Comparison of ENCODE assay signal across 26 cellular contexts in the genomic region with DNA sequence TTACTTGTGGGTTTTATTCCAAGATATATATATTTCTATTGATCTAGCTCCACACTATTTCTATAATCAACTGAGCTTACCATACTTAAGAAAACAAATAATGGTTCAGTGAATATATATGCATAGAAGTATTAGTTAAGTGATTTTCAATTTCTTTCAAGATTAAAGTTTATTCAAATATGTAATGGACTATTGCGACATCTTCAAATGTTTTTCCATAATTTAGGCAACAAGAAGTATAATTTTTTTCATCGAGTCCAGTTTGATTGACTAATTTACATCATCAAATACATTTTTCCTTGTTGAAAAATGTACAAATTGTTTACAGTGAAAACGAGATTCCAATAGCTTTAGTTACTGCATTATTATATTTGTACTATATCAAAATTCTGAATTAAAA.
"Had no signal": no experiment of that assay in that cellular context is flagged by ENCODE, and none has a peak within 500 bp of the region (broad histone marks: within the 10 kb centered on the region; RNA-seq: fewer than 3 reads in every experiment).

No MANE protein-coding gene starts in this region.

- H3K36me3 ChIP-seq: left lung, lower lobe of right lung, pancreas, prostate gland, sigmoid colon, spleen, suprapubic skin, thoracic aorta, tibial artery, upper lobe of right lung had no signal

- H3K27ac ChIP-seq: left lung, lower lobe of right lung, pancreas, prostate gland, sigmoid colon, spleen, suprapubic skin, thoracic aorta, tibial artery, upper lobe of right lung had no signal

- H3K27me3 ChIP-seq: left lung, pancreas, sigmoid colon, spleen, suprapubic skin, tibial artery, upper lobe of right lung had no signal

- H3K9me3 ChIP-seq: left lung, lower lobe of right lung, pancreas, prostate gland, sigmoid colon, spleen, suprapubic skin, thoracic aorta, tibial artery, upper lobe of right lung had no signal

- H3K4me3 ChIP-seq: left lung, lower lobe of right lung, pancreas, prostate gland, sigmoid colon, spleen, suprapubic skin, thoracic aorta, tibial artery, upper lobe of right lung had no signal

- FAIRE-seq: keratinocyte, pancreas, small intestine, urothelium cell line had no signal

- ATAC-seq: left colon; left lung; lower lobe of right lung; naive thymus-derived CD8-positive, alpha-beta T cell; pancreas; right cardiac atrium; stimulated activated effector memory CD8-positive, alpha-beta T cell treated with anti-CD3 and anti-CD28 coated beads, Interleukin-12 subunit alpha, Interleukin-12 subunit beta, amount 100 ng/mL, for 72 hours; upper lobe of right lung had no signal

- H3K4me1 ChIP-seq: left lung, lower lobe of right lung, pancreas, prostate gland, sigmoid colon, suprapubic skin, tibial artery, upper lobe of right lung had no signal

- DNase-seq: hippocampal formation; left colon; left lung; lower lobe of right lung; mammary epithelial cell; mesenchymal stem cell; naive thymus-derived CD8-positive, alpha-beta T cell; nucleus accumbens; pancreas; posterior cingulate gyrus; retina; right cardiac atrium; sigmoid colon; small intestine; spleen; stimulated activated CD4-positive, alpha-beta T cell treated with anti-CD3 and anti-CD28 coated beads, Interleukin-4, amount 100 ng/mL, for 24 hours; stimulated activated naive CD4-positive, alpha-beta T cell; tibial artery; trophoblast cell; upper lobe of right lung had no signal
